19 cellular contexts compared by ENCODE assay signal in genomic region chr20:48035961-48036731, GRCh38.
"Had no signal": no experiment of that assay in that cellular context is flagged by ENCODE, and none has a peak within 500 bp of the region (broad histone marks: within the 10 kb centered on the region; RNA-seq: fewer than 3 reads in every experiment).

No MANE protein-coding gene starts in this region.

- DNase-seq: cortex of kidney; dorsolateral prefrontal cortex; effector memory CD4-positive, alpha-beta T cell; esophagus squamous epithelium; foreskin fibroblast; glutamatergic neuron; islet precursor cell; mammary epithelial cell; naive thymus-derived CD4-positive, alpha-beta T cell; posterior cingulate gyrus; small intestine; stimulated activated CD4-positive, alpha-beta T cell treated with anti-CD3 and anti-CD28 coated beads, Interleukin-12 subunit alpha, Interleukin-12 subunit beta, amount 100 ng/mL, for 4 hours; stimulated activated naive CD4-positive, alpha-beta T cell; stomach; substantia nigra; trophoblast cell had no signal

- H3K27ac ChIP-seq: dorsolateral prefrontal cortex, esophagus squamous epithelium, gastroesophageal sphincter, right atrium auricular region, stomach had no signal

- H3K9me3 ChIP-seq: esophagus squamous epithelium, gastroesophageal sphincter, right atrium auricular region, stomach had no signal

- H3K4me1 ChIP-seq: gastroesophageal sphincter, right atrium auricular region, stomach had no signal

- H3K27me3 ChIP-seq: dorsolateral prefrontal cortex, esophagus squamous epithelium, gastroesophageal sphincter, right atrium auricular region, stomach had no signal

- FAIRE-seq: small intestine had no signal

- H3K36me3 ChIP-seq: esophagus squamous epithelium, gastroesophageal sphincter, right atrium auricular region, stomach had no signal

- H3K4me3 ChIP-seq: dorsolateral prefrontal cortex, esophagus squamous epithelium, gastroesophageal sphincter, right atrium auricular region, stomach had no signal

- ATAC-seq: gastroesophageal sphincter; left lobe of liver; naive thymus-derived CD4-positive, alpha-beta T cell had no signal
